In genomic region chr7:135571834-135572233, GRCh38 we compare ENCODE assay signal across 9 cellular contexts.
"Had no signal": no experiment of that assay in that cellular context is flagged by ENCODE, and none has a peak within 500 bp of the region (broad histone marks: within the 10 kb centered on the region; RNA-seq: fewer than 3 reads in every experiment).

No MANE protein-coding gene starts in this region.

- DNase-seq: GM23248, GOT3, H7, IMR-90, KBM-7 had no signal

- H3K4me1 ChIP-seq: HAP-1 had no signal

- H3K27ac ChIP-seq: GM23248, KMS-11 had no signal

- H3K9ac ChIP-seq: GM23248, KMS-11 had no signal

- H3K9me3 ChIP-seq: HAP-1 had no signal

- H3K4me3 ChIP-seq: GM23248, HAP-1 had no signal

- H3K4me2 ChIP-seq: KMS-11 had no signal

- ATAC-seq: HCT116 had no signal

- FAIRE-seq: HTR-8/SVneo had no signal

- H2AFZ ChIP-seq: GM23248 had no signal
